ENCODE assay signal across 1 cellular context in the genomic region with DNA sequence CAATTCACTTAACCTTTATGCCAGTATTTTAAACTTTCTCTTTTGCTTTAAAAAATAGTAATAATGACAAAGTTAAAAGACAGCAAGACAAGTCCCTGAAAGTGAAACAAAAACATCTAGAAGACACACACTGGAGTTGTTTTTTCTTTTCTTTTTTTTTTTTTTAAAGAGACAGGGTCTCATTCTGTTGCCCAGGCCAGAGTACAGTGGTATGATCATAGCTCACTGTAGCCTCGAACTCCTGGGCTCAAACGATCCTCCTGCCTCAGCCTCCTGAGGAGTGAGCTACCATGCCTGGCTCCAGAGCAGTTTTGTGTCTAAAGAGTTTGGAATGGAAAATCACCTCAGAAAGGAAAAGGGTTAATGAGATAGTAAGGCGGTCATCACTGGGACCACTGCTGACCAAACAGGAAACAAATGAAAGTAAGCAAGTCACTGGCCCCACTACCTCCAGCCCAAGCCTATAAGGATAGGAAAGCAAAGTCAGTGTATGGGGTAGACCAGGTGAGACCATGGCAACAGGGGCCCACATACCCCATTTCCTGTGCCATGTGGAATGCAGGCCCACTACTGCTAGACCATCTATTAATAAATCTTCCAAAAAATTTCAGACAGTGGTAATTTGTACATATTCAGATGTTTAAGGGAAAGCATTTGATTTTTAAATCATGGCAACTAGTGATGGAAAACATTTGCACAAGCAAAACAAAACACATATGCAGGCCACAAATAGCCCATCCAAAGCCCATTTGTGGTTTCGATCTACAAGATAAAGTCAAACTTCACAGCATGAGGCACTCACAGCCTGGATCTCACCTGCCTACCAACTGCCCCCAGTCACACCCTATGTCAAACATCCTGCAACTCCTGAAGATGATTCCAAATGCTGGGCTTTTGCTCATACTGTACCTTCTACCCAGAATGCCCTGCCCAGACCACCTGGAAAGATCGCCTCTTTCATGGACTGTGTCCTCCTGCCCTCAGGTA.
TF ChIP-seq lines count a peak whose summit lies in the region.

No MANE protein-coding gene starts in this region.

TF ChIP-seq in GM23338, 12 proteins besides CTCF, POLR2A, EP300 and RAD21 (continued from another document):
- TF ChIP-seq, protein P1, sequence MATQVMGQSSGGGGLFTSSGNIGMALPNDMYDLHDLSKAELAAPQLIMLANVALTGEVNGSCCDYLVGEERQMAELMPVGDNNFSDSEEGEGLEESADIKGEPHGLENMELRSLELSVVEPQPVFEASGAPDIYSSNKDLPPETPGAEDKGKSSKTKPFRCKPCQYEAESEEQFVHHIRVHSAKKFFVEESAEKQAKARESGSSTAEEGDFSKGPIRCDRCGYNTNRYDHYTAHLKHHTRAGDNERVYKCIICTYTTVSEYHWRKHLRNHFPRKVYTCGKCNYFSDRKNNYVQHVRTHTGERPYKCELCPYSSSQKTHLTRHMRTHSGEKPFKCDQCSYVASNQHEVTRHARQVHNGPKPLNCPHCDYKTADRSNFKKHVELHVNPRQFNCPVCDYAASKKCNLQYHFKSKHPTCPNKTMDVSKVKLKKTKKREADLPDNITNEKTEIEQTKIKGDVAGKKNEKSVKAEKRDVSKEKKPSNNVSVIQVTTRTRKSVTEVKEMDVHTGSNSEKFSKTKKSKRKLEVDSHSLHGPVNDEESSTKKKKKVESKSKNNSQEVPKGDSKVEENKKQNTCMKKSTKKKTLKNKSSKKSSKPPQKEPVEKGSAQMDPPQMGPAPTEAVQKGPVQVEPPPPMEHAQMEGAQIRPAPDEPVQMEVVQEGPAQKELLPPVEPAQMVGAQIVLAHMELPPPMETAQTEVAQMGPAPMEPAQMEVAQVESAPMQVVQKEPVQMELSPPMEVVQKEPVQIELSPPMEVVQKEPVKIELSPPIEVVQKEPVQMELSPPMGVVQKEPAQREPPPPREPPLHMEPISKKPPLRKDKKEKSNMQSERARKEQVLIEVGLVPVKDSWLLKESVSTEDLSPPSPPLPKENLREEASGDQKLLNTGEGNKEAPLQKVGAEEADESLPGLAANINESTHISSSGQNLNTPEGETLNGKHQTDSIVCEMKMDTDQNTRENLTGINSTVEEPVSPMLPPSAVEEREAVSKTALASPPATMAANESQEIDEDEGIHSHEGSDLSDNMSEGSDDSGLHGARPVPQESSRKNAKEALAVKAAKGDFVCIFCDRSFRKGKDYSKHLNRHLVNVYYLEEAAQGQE (IDR thresholded peaks at IDR 0.05; ENCODE audit: unreplicated experiment), result no peak
- no peak for TF ChIP-seq ZNF331 (CRISPR knock-in tag; IDR thresholded peaks at IDR 0.05; ENCODE audit: low read depth)
- TF ChIP-seq CREB1 (CRISPR knock-in tag; IDR thresholded peaks at IDR 0.05; ENCODE audit: low read depth), result no peak
